Comparison of ENCODE assay signal across 8 cellular contexts in genomic region chr10:101818119-101818957, GRCh38. TPM values are rescaled to one million over a fixed set of nuclear protein-coding genes. Genes with fewer than 3 reads are reported as not detected.
DNase-seq lines count a peak whose midpoint lies in the region; ATAC-seq, FAIRE-seq and TF ChIP-seq lines count a peak whose summit lies in the region.

Gene OGA, minus strand, starts transcription at chr10:101818444. Its CDS starts 422 bp downstream, at chr10:101818022.

- H3K27ac ChIP-seq in adipose tissue (ENCODE audit: low read depth, low read length), result peak within 1 kb of the TSS; percentile 4
- peak within 1 kb of the TSS; percentile 89 for H3K27ac ChIP-seq in cardiac muscle cell
- H3K27ac ChIP-seq in parathyroid adenoma, result peak within 1 kb of the TSS; percentile 97
- peak within 1 kb of the TSS; percentile 93 to 96 (median 95) for H3K27ac ChIP-seq in tibial nerve

- H3K4me1 ChIP-seq in cardiac muscle cell (ENCODE audit: low read depth) (peaks cover 10% of the 10 kb centered on the region), parathyroid adenoma (peaks cover 8% of the 10 kb centered on the region), tibial nerve (peaks cover 0 to 34% (median 24%) of the 10 kb centered on the region in 4 donors)

- H3K27ac Mint-ChIP-seq in T-cell, result peak within 1 kb of the TSS; percentile 96 to 98

- POLR2A ChIA-PET in T-cell (lab: Charles Lee), result interaction anchor here (0.6 to 1.1 kb wide), 7 partner anchors 18 to 314 kb away, joined by 3 to 6 read pairs (median 4); partner anchors contain the start of gene NPM3 (in 1 of the 2)

- H3K36me3 Mint-ChIP-seq in T-cell, result peaks cover 12% of the 10 kb centered on the region

- no peaks in the 10 kb centered on the region for H3K9me3 Mint-ChIP-seq in T-cell

- peak within 1 kb of the TSS; percentile 81 for H3K4me3 ChIP-seq in cardiac muscle cell
- peak within 1 kb of the TSS; percentile 97 for H3K4me3 ChIP-seq in parathyroid adenoma (ENCODE audit: low read depth, low read length)
- H3K4me3 ChIP-seq in tibial nerve, result peak within 1 kb of the TSS; percentile 81 to 100 (median 97)

- 0% methylated on average over 47 to 48 of the region's 48 CpGs for WGBS in adipose tissue, 3 donors
- 0% methylated on average over 43 to 48 of the region's 48 CpGs for WGBS in tibial nerve, 2 donors

- peak; percentile 98 for FAIRE-seq in GM12891 (lab: Jason Lieb, UNC)

- TF ChIP-seq EP300 in tibial nerve (IDR thresholded peaks at IDR 0.05), result peak; percentile 94 to 100

- H3K27me3 Mint-ChIP-seq in T-cell, result no peaks in the 10 kb centered on the region

- H3K4me1 Mint-ChIP-seq in T-cell, result peaks cover 40 to 61% (median 46%) of the 10 kb centered on the region in 3 donors

- no peaks in the 10 kb centered on the region for H3K27me3 ChIP-seq in cardiac muscle cell
- H3K27me3 ChIP-seq in parathyroid adenoma (ENCODE audit: control insufficient read depth, insufficient read depth, low read length), result no peaks in the 10 kb centered on the region
- no peaks in the 10 kb centered on the region for H3K27me3 ChIP-seq in tibial nerve

- H3K36me3 ChIP-seq in cardiac muscle cell (no peaks in the 10 kb centered on the region), parathyroid adenoma (ENCODE audit: control insufficient read depth, insufficient read depth, low read length) (no peaks in the 10 kb centered on the region), tibial nerve (no peaks in the 10 kb centered on the region)

- CTCF ChIA-PET in T-cell (lab: Charles Lee), result interaction anchor here (0.7 to 2.4 kb wide), 11 partner anchors 10 to 192 kb away, joined by 3 to 28 read pairs (median 7); partner anchors contain the start of genes KCNIP2 (in 1 of the 2) and NPM3 (in 1 of the 2)

- peak within 1 kb of the TSS; percentile 98 for H3K9ac ChIP-seq in parathyroid adenoma

- no peak for TF ChIP-seq CTCF in cardiac muscle cell (IDR thresholded peaks at IDR 0.05; ENCODE audit: low read depth, low read length)
- no peak for TF ChIP-seq CTCF in parathyroid adenoma (IDR thresholded peaks at IDR 0.05)
- peak in 1 of 5 experiments; percentile 66 for TF ChIP-seq CTCF in tibial nerve (IDR thresholded peaks at IDR 0.05)

- peak; percentile 90 for ATAC-seq in HG02840 (IDR thresholded peaks at IDR 0.05; ENCODE audit: low FRiP score, unreplicated experiment)
- ATAC-seq in T-cell (replicated peaks in 1 of 4), result peak; percentile 91 to 92 (median 91)

- no peaks in the 10 kb centered on the region for H3K9me3 ChIP-seq in cardiac muscle cell (ENCODE audit: low read depth)
- H3K9me3 ChIP-seq in parathyroid adenoma (ENCODE audit: control insufficient read depth, low read length), result no peaks in the 10 kb centered on the region
- no peaks in the 10 kb centered on the region for H3K9me3 ChIP-seq in tibial nerve

- H3K4me2 ChIP-seq in parathyroid adenoma (ENCODE audit: low read length), result peak within 1 kb of the TSS; percentile 95

- peak within 1 kb of the TSS; percentile 94 to 99 (median 98) for H3K4me3 Mint-ChIP-seq in T-cell

- peak; percentile 85 for DNase-seq in GM12891 (ENCODE audit: insufficient read length, low spot score)
- peak; percentile 99 for DNase-seq in NCI-H1436 treated with DMSO at 0.1 percent for 48 hours (lab: John Stamatoyannopoulos, UW)
- DNase-seq in T-cell, result peak; percentile 90 to 99 (median 98)
- peak; percentile 99 to 100 for DNase-seq in cardiac muscle cell (ENCODE audit: low read depth in 1 of 2, low spot score in 1 of 2)
- peak; percentile 94 for DNase-seq in tibial nerve (ENCODE audit: low spot score in 2 of 2)

- TF ChIP-seq POLR2A in GM12891 (IDR thresholded peaks at IDR 0.05; ENCODE audit: low read depth, low read length), result peak; percentile 93
- peak; percentile 99 for TF ChIP-seq POLR2A in tibial nerve (IDR thresholded peaks at IDR 0.05)

- H3K79me2 ChIP-seq in parathyroid adenoma, result peaks cover 27% of the 10 kb centered on the region

- H2AFZ ChIP-seq in parathyroid adenoma, result peak within 1 kb of the TSS; percentile 95

TF ChIP-seq in GM12891, 5 proteins besides CTCF, POLR2A, EP300 and RAD21:
- TF ChIP-seq PAX5 (IDR thresholded peaks at IDR 0.05; ENCODE audit: insufficient read depth, low read length, severe bottlenecking) (no peak), SPI1 (IDR thresholded peaks at IDR 0.05; ENCODE audit: low read depth, low read length) (no peak), TAF1 (IDR thresholded peaks at IDR 0.05; ENCODE audit: low read depth, low read length) (peak; percentile 98), POU2F2 (IDR thresholded peaks at IDR 0.05; ENCODE audit: low read depth, low read length) (peak; percentile 42), POLR2AphosphoS5 (IDR thresholded peaks at IDR 0.05; ENCODE audit: low read depth, low read length) (peak; percentile 93)

RNA-seq across cellular contexts. Expression of gene OGA, which starts in this region (rescaled TPM):
- 67.5 TPM for polyA plus RNA-seq in GM12891 (2012; ENCODE audit: low read depth, missing spikeins)
- total RNA-seq in T-cell (100 to 1,000 TPM; 232 to 364 (median 244) TPM), cardiac muscle cell (51.8 and 98.1 TPM in 2 replicates), tibial nerve (100 to 1,000 TPM; 206 to 249 (median 224) TPM)
- polyA plus RNA-seq in adipose tissue (10 to 100 TPM; 24.6 to 47.9 (median 47.6) TPM), cardiac muscle cell (56.4 and 95.2 TPM in 2 replicates)

Comparison
In these comparisons a context has a peak if more than half of its experiments do, and no peak if none do; other contexts are left out.
1. Peak in every context shown above with its lines: DNase-seq, ATAC-seq, H3K4me3 ChIP-seq and H3K27ac ChIP-seq.
2. H3K27ac ChIP-seq: peak in every context shown above with its lines; median percentile 97 in parathyroid adenoma; 95 in tibial nerve; 89 in cardiac muscle cell; 4 in adipose tissue.